16 cellular contexts compared by ENCODE assay signal in the genomic region with DNA sequence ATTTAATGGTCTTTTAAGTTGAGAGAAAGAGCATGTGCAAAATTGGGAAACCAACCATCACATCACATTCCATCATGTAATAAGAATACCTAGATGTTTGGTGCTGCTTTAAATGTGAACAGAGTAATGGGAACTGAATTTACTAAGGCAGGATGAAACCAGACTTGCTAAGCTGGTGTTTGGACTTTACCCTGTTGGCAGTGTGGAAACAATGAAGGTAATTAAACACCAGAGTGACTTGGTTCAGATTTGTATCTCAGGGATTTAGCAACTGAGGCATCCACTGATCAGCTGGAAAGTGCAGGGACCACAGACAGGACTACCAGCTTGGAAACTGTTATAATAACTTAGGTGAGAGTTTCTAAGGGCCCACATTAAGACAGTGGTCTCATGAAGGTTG.
"Had no signal": no experiment of that assay in that cellular context is flagged by ENCODE, and none has a peak within 500 bp of the region (broad histone marks: within the 10 kb centered on the region; RNA-seq: fewer than 3 reads in every experiment).

No MANE protein-coding gene starts in this region.

- H3K9me3 Mint-ChIP-seq: naive thymus-derived CD8-positive, alpha-beta T cell had no signal

- H3K27me3 ChIP-seq: heart right ventricle, right atrium auricular region, sigmoid colon, tibial artery, upper lobe of left lung, uterus had no signal

- DNase-seq: effector CD4-positive, alpha-beta T cell; heart right ventricle; immature natural killer cell; left ventricle myocardium inferior; mesendoderm; naive thymus-derived CD8-positive, alpha-beta T cell; posterior cingulate gyrus; sigmoid colon; stimulated activated CD4-positive, alpha-beta T cell treated with anti-CD3 and anti-CD28 coated beads, Interleukin-12 subunit alpha, Interleukin-12 subunit beta, amount 100 ng/mL, for 4 hours; stimulated activated naive CD8-positive, alpha-beta T cell treated with anti-CD3 and anti-CD28 coated beads, Interleukin-15, Interleukin-2, amounts not matched to agents 100 U/mL and 50 U/mL, for 24 hours; tibial artery; upper lobe of left lung; uterus had no signal

- H3K36me3 ChIP-seq: heart right ventricle, left ventricle myocardium inferior, right atrium auricular region, sigmoid colon, tibial artery, upper lobe of left lung, uterus had no signal

- H3K27ac ChIP-seq: heart right ventricle, left ventricle myocardium inferior, right atrium auricular region, sigmoid colon, skin epidermis, tibial artery, upper lobe of left lung, uterus had no signal

- H3K36me3 Mint-ChIP-seq: immature natural killer cell; naive thymus-derived CD8-positive, alpha-beta T cell had no signal

- H3K27ac Mint-ChIP-seq: immature natural killer cell had no signal

- H3K4me3 Mint-ChIP-seq: immature natural killer cell; naive thymus-derived CD8-positive, alpha-beta T cell had no signal

- H3K4me1 Mint-ChIP-seq: immature natural killer cell; naive thymus-derived CD8-positive, alpha-beta T cell had no signal

- H3K4me3 ChIP-seq: heart right ventricle, left ventricle myocardium inferior, lung, right atrium auricular region, sigmoid colon, skin epidermis, tibial artery, upper lobe of left lung, uterus had no signal

- H3K4me1 ChIP-seq: heart right ventricle, left ventricle myocardium inferior, right atrium auricular region, sigmoid colon, tibial artery, upper lobe of left lung, uterus had no signal

- H3K9me3 ChIP-seq: heart right ventricle, left ventricle myocardium inferior, right atrium auricular region, sigmoid colon, tibial artery, upper lobe of left lung, uterus had no signal

- ATAC-seq: heart right ventricle; naive thymus-derived CD8-positive, alpha-beta T cell; stimulated activated naive CD8-positive, alpha-beta T cell treated with anti-CD3 and anti-CD28 coated beads, Interleukin-15, Interleukin-2, amounts not matched to agents 100 U/mL and 50 U/mL, for 24 hours had no signal
